Comparison of ENCODE assay signal across 8 cellular contexts in genomic region chr5:131634996-131635754, GRCh38. TPM values are rescaled to one million over a fixed set of nuclear protein-coding genes. Genes with fewer than 3 reads are reported as not detected.
A peak's percentile ranks its signal among the peaks of the same experiment; 100 is the strongest.
DNase-seq lines count a peak whose midpoint lies in the region; TF ChIP-seq lines count a peak whose summit lies in the region.

TSS of gene RAPGEF6 (minus strand) at chr5:131635229. CDS start at chr5:131635030, 199 bp downstream.

- no peaks in the 10 kb centered on the region for H3K36me3 ChIP-seq in neuron (ENCODE audit: insufficient read depth, low read length)
- no peaks in the 10 kb centered on the region for H3K36me3 ChIP-seq in subcutaneous abdominal adipose tissue (ENCODE audit: control insufficient read depth in 5 of 5, insufficient read depth in 5 of 5, low read length in 5 of 5)

- CTCF ChIA-PET in HEK293T (lab: Yijun Ruan, JAX): no interaction called here

- H3K27me3 ChIP-seq in neuron (ENCODE audit: insufficient read depth, low read length) (no peaks in the 10 kb centered on the region), subcutaneous abdominal adipose tissue (ENCODE audit: control insufficient read depth in 5 of 5, insufficient read depth in 4 of 5, low read length in 5 of 5) (no peaks in the 10 kb centered on the region)

- POLR2A ChIA-PET in HEK293T (lab: Yijun Ruan, JAX): interaction anchor here (0.6 to 1.2 kb wide), 6 partner anchors 12 to 162 kb away, joined by 3 to 6 read pairs (median 3); partner anchors contain the start of gene FNIP1

- peak within 1 kb of the TSS; percentile 98 for H3K27ac ChIP-seq in subcutaneous abdominal adipose tissue (ENCODE audit: low read depth, low read length)

- H3K4me3 ChIP-seq in neuron (ENCODE audit: low read length): peak within 1 kb of the TSS; percentile 70
- peak within 1 kb of the TSS; percentile 89 to 95 (median 94) for H3K4me3 ChIP-seq in subcutaneous abdominal adipose tissue (ENCODE audit: low read depth in 1 of 5, low read length in 5 of 5)

- in situ Hi-C loops in SK-MEL-5 (cut with HindIII; ENCODE audit: low pct_unique_long_range_greater_than_20kb, low sequenced_read_pairs): no loop called here

- H3K9me3 ChIP-seq in neuron (ENCODE audit: low read length) (no peaks in the 10 kb centered on the region), subcutaneous abdominal adipose tissue (ENCODE audit: control insufficient read depth in 5 of 5, low read length in 5 of 5) (no peaks in the 10 kb centered on the region)

- H2AFZ ChIP-seq in neuron (ENCODE audit: low read depth, low read length): peak within 1 kb of the TSS; percentile 75

- peaks cover 18% of the 10 kb centered on the region for H3K4me1 ChIP-seq in neuron (ENCODE audit: insufficient read depth, low read length)
- H3K4me1 ChIP-seq in subcutaneous abdominal adipose tissue (ENCODE audit: control insufficient read depth in 5 of 5, insufficient read depth in 5 of 5, low read length in 5 of 5): peaks cover 10 to 31% (median 21%) of the 10 kb centered on the region in 5 donors

- DNase-seq in GM03348 (ENCODE audit: low spot score) (peak; percentile 95), HEK293T (ENCODE audit: extremely low spot score) (peak; percentile 89), MV-4-11 (lab: John Stamatoyannopoulos, UW) (peak; percentile 100), SK-MEL-5 (ENCODE audit: low read depth, low spot score) (peak; percentile 100), foreskin melanocyte (peak; percentile 100)
- peak; percentile 96 for DNase-seq in activated naive CD4-positive, alpha-beta T cell treated with Interleukin-2 at 50 U/mL for 16 hours

- H3K9ac ChIP-seq in subcutaneous abdominal adipose tissue (ENCODE audit: low read length in 5 of 5): peak within 1 kb of the TSS; percentile 93 to 98 (median 95)

TF ChIP-seq in HEK293T, 16 proteins besides CTCF, POLR2A, EP300 and RAD21:
- peak; percentile 88 for TF ChIP-seq ELF4 (IDR thresholded peaks at IDR 0.05)
- TF ChIP-seq NFRKB (IDR thresholded peaks at IDR 0.05): no peak
- TF ChIP-seq PKNOX1 (IDR thresholded peaks at IDR 0.05): peak; percentile 50
- TF ChIP-seq HDGF (IDR thresholded peaks at IDR 0.05; ENCODE audit: borderline replicate concordance): no peak
- TF ChIP-seq ZNF384 (IDR thresholded peaks at IDR 0.05): no peak
- TF ChIP-seq TARDBP (IDR thresholded peaks at IDR 0.05): peak; percentile 96
- TF ChIP-seq SP1 (IDR thresholded peaks at IDR 0.05): no peak
- TF ChIP-seq L3MBTL2 (conservative IDR thresholded peaks at IDR 0.05): peak; percentile 49; the same call in 1 of the 2 replicates

RNA-seq across cellular contexts. Expression of gene RAPGEF6, which starts in this region (rescaled TPM):
- total RNA-seq in SK-MEL-5 (2014; rRNA removed; shearing (Covaris generic)): 15.0 and 17.0 TPM in 2 replicates
- polyA plus RNA-seq in SK-MEL-5 (2015; cell fraction: cytosol; rRNA removed): 7.2 and 11.5 TPM in 2 replicates
- polyA plus RNA-seq in SK-MEL-5 (2015; cell fraction: nucleus; rRNA removed): 19.9 and 20.1 TPM in 2 replicates

Comparison
In these comparisons a context has a peak if more than half of its experiments do, and no peak if none do; other contexts are left out.
1. Peak in every context shown above with its lines: DNase-seq, H3K4me3 ChIP-seq and H3K27ac ChIP-seq.